ENCODE assay signal across 1 cellular context in genomic region chr12:94230357-94230905, GRCh38.
TF ChIP-seq lines count a peak whose summit lies in the region.

No MANE protein-coding gene starts in this region.

TF ChIP-seq in HepG2, 621 proteins besides CTCF, POLR2A, EP300 and RAD21 (continued from another document and continues in another):
- TF ChIP-seq, protein P1, sequence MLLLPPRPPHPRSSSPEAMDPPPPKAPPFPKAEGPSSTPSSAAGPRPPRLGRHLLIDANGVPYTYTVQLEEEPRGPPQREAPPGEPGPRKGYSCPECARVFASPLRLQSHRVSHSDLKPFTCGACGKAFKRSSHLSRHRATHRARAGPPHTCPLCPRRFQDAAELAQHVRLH (CRISPR knock-in tag; IDR thresholded peaks at IDR 0.05; ENCODE audit: borderline replicate concordance, low read depth): no peak
- no peak for TF ChIP-seq KAT2B (IDR thresholded peaks at IDR 0.05; ENCODE audit: borderline replicate concordance, low read depth, low read length)
- no peak for TF ChIP-seq LBX2 (CRISPR knock-in tag; IDR thresholded peaks at IDR 0.05; ENCODE audit: borderline replicate concordance)
- no peak for TF ChIP-seq FOXP1 (IDR thresholded peaks at IDR 0.05)
- peak; percentile 78 for TF ChIP-seq FOXP1 (CRISPR knock-in tag; IDR thresholded peaks at IDR 0.05)
- no peak for TF ChIP-seq IKZF1 (IDR thresholded peaks at IDR 0.05)
- TF ChIP-seq ZNF564 (CRISPR knock-in tag; IDR thresholded peaks at IDR 0.05): no peak
- TF ChIP-seq ZNF121 (CRISPR knock-in tag; IDR thresholded peaks at IDR 0.05): peak; percentile 22; the same call in 1 of the 2 replicates
- TF ChIP-seq ZNF839 (CRISPR knock-in tag; IDR thresholded peaks at IDR 0.05; ENCODE audit: borderline replicate concordance): no peak
- peak; percentile 20; the same call in 1 of the 2 replicates for TF ChIP-seq CHD4 (IDR thresholded peaks at IDR 0.05; ENCODE audit: borderline replicate concordance, low read length)
- TF ChIP-seq IKZF4 (CRISPR knock-in tag; IDR thresholded peaks at IDR 0.05; ENCODE audit: borderline replicate concordance, low read depth, not compliant biosample characterization): no peak
- peak; percentile 41; the same call in 1 of the 2 replicates for TF ChIP-seq ZNF3 (CRISPR knock-in tag; IDR thresholded peaks at IDR 0.05)
- no peak for TF ChIP-seq ZNF253 (CRISPR knock-in tag; IDR thresholded peaks at IDR 0.05; ENCODE audit: borderline replicate concordance)
- peak; percentile 95 for TF ChIP-seq HMG20A (CRISPR knock-in tag; IDR thresholded peaks at IDR 0.05; ENCODE audit: borderline replicate concordance)
- no peak for TF ChIP-seq RELA (CRISPR knock-in tag; IDR thresholded peaks at IDR 0.05)
- TF ChIP-seq SNRNP70 (IDR thresholded peaks at IDR 0.05; ENCODE audit: low read depth, low read length): no peak
- no peak for TF ChIP-seq TBP (CRISPR knock-in tag; IDR thresholded peaks at IDR 0.05)
- TF ChIP-seq, protein P2, sequence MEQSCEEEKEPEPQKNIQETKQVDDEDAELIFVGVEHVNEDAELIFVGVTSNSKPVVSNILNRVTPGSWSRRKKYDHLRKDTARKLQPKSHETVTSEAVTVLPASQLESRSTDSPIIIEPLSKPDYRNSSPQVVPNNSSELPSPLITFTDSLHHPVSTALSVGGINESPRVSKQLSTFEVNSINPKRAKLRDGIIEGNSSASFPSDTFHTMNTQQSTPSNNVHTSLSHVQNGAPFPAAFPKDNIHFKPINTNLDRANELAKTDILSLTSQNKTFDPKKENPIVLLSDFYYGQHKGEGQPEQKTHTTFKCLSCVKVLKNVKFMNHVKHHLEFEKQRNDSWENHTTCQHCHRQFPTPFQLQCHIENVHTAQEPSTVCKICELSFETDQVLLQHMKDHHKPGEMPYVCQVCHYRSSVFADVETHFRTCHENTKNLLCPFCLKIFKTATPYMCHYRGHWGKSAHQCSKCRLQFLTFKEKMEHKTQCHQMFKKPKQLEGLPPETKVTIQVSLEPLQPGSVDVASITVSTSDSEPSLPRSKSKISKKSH (CRISPR knock-in tag; IDR thresholded peaks at IDR 0.05; ENCODE audit: borderline replicate concordance): no peak
- TF ChIP-seq DMAP1 (CRISPR knock-in tag; IDR thresholded peaks at IDR 0.05): no peak
- TF ChIP-seq ZFP36L1 (CRISPR knock-in tag; IDR thresholded peaks at IDR 0.05): no peak; the same call in 1 of the 2 replicates
- TF ChIP-seq ZNF407 (CRISPR knock-in tag; IDR thresholded peaks at IDR 0.05; ENCODE audit: not compliant biosample characterization): no peak
- peak; percentile 54; the same call in 1 of the 2 replicates for TF ChIP-seq ZMYM3 (CRISPR knock-in tag; IDR thresholded peaks at IDR 0.05)
- TF ChIP-seq, protein P3, sequence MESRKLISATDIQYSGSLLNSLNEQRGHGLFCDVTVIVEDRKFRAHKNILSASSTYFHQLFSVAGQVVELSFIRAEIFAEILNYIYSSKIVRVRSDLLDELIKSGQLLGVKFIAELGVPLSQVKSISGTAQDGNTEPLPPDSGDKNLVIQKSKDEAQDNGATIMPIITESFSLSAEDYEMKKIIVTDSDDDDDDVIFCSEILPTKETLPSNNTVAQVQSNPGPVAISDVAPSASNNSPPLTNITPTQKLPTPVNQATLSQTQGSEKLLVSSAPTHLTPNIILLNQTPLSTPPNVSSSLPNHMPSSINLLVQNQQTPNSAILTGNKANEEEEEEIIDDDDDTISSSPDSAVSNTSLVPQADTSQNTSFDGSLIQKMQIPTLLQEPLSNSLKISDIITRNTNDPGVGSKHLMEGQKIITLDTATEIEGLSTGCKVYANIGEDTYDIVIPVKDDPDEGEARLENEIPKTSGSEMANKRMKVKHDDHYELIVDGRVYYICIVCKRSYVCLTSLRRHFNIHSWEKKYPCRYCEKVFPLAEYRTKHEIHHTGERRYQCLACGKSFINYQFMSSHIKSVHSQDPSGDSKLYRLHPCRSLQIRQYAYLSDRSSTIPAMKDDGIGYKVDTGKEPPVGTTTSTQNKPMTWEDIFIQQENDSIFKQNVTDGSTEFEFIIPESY (CRISPR knock-in tag; IDR thresholded peaks at IDR 0.05): peak; percentile 37; the same call in 1 of the 2 replicates
- TF ChIP-seq SMARCE1 (IDR thresholded peaks at IDR 0.05; ENCODE audit: borderline replicate concordance): no peak
- TF ChIP-seq SP140L (CRISPR knock-in tag; IDR thresholded peaks at IDR 0.05; ENCODE audit: borderline replicate concordance): no peak; the same call in 1 of the 2 replicates
- TF ChIP-seq NFATC3 (CRISPR knock-in tag; IDR thresholded peaks at IDR 0.05): no peak
- TF ChIP-seq, protein P4, sequence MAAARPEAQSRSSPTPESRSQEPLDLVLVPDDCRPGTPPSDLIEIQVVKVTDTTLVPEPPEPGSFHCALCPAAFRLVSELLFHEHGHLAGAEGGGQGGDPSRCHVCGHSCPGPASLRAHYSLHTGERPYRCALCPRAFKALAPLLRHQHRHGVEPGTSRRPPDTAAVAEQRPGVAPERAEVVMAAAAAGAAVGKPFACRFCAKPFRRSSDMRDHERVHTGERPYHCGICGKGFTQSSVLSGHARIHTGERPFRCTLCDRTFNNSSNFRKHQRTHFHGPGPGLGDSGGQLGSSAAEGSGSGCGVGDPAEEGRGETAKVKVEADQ (CRISPR knock-in tag; IDR thresholded peaks at IDR 0.05; ENCODE audit: borderline replicate concordance): no peak
- peak; percentile 85 for TF ChIP-seq ZGPAT (CRISPR knock-in tag; IDR thresholded peaks at IDR 0.05)
- TF ChIP-seq ZNF772 (CRISPR knock-in tag; IDR thresholded peaks at IDR 0.05): no peak
- no peak for TF ChIP-seq ZFP36L2 (CRISPR knock-in tag; IDR thresholded peaks at IDR 0.05)
- no peak for TF ChIP-seq ATM (IDR thresholded peaks at IDR 0.05; ENCODE audit: borderline replicate concordance)
- TF ChIP-seq, protein P5, sequence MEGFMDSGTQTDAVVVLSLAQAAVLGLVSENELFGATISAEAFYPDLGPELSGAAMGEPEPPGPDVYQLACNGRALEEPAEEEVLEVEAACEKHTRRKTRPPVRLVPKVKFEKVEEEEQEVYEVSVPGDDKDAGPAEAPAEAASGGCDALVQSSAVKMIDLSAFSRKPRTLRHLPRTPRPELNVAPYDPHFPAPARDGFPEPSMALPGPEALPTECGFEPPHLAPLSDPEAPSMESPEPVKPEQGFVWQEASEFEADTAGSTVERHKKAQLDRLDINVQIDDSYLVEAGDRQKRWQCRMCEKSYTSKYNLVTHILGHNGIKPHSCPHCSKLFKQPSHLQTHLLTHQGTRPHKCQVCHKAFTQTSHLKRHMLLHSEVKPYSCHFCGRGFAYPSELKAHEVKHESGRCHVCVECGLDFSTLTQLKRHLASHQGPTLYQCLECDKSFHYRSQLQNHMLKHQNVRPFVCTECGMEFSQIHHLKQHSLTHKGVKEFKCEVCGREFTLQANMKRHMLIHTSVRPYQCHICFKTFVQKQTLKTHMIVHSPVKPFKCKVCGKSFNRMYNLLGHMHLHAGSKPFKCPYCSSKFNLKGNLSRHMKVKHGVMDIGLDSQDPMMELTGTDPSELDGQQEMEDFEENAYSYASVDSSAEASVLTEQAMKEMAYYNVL (CRISPR knock-in tag; IDR thresholded peaks at IDR 0.05; ENCODE audit: borderline replicate concordance): peak; percentile 25; the same call in 1 of the 2 replicates
